ENCODE assay signal across 1 cellular context in genomic region chr10:100828744-100829102, GRCh38.
TF ChIP-seq lines count a peak whose summit lies in the region.

No MANE protein-coding gene starts in this region.

TF ChIP-seq in SK-N-SH, 30 proteins besides CTCF, POLR2A, EP300 and RAD21 (continued from another document):
- no peak for TF ChIP-seq ZBTB33 (IDR thresholded peaks at IDR 0.05; ENCODE audit: borderline replicate concordance, low read depth)
